ENCODE assay signal across 1 cellular context in genomic region chr5:59090323-59090722, GRCh38.
TF ChIP-seq lines count a peak whose summit lies in the region.

No MANE protein-coding gene starts in this region.

TF ChIP-seq in A549, 52 proteins besides CTCF, POLR2A, EP300 and RAD21 (continued from another document):
- TF ChIP-seq HES2 (IDR thresholded peaks at IDR 0.05) (no peak), USF2 (IDR thresholded peaks at IDR 0.05) (no peak), JUNB (IDR thresholded peaks at IDR 0.05) (no peak), BHLHE40 (IDR thresholded peaks at IDR 0.05; ENCODE audit: low read depth, low read length) (no peak)
